Comparison of ENCODE assay signal across 9 cellular contexts in the genomic region with DNA sequence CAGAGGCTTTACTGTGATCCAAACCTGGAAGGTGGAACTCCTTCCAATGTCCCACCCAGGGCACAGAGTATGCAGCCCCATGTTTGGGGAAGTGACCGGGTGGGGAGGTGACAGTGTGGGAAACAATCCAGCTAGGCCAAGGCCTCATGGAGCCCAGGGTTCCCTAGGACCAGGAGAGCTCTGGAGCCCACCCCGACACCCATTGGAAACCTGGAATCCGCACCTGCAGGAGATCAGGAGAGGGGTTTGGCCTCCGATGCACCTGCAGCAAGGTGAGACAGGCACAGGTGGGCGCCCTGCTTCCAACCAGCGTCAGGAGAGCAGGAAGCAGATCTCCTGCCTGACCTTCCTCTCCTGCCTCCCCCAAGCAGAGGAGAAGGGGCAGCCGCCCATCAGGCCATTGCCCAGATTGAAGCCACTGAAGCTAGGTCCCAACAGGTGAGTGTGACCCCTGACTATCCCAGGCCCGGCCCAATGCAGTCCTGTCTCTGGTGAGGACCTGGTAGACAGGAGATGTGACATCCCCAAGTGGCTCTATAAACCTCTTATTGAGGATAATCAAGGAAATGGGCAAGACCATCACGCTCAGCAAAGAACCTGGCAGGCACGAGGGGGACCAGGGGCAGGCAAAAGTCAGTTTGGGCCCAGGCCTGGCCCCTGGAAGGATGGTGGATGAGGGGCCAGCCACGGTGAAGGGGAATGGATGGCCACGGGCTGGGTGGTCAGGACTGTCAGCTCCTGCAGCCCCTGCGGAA. TPM values are rescaled to one million over a fixed set of nuclear protein-coding genes. Genes with fewer than 3 reads are reported as not detected.
"Had no signal": no experiment of that assay in that cellular context is flagged by ENCODE, and none has a peak within 500 bp of the region (broad histone marks: within the 10 kb centered on the region; RNA-seq: fewer than 3 reads in every experiment).

No MANE protein-coding gene starts in this region.

RNA-seq across cellular contexts. Expression of a gene that starts 53.1 kb away (rescaled TPM):
- total RNA-seq: activated CD4-positive, alpha-beta memory T cell treated with anti-CD3 and anti-CD28 coated beads, Interleukin-2, amount 10 ng/mL, durations not matched to agents 7 days and 5 days; activated CD4-positive, alpha-beta T cell treated with anti-CD3 and anti-CD28 coated beads for 36 hours; activated CD4-positive, alpha-beta T cell treated with anti-CD3 and anti-CD28 coated beads, Interleukin-2, amount 10 ng/mL, durations not matched to agents 7 days and 5 days; activated CD8-positive, alpha-beta T cell treated with anti-CD3 and anti-CD28 coated beads, Interleukin-2, amount 10 ng/mL, durations not matched to agents 7 days and 5 days; activated naive CD8-positive, alpha-beta T cell treated with anti-CD3 and anti-CD28 coated beads, Interleukin-2, amount 10 ng/mL, durations not matched to agents 7 days and 5 days; activated T-cell treated with anti-CD3 and anti-CD28 coated beads, Interleukin-2, amount 50 U/mL, for 72 hours; activated T-helper 1 cell treated with anti-CD3 and anti-CD28 coated beads, Interleukin-12 subunit alpha, Interleukin-12 subunit beta, Interleukin-2, Interleukin-4 antibody, amounts not matched to agents 30 ng/mL and 10 ng/mL and 1 ng/mL, durations not matched to agents 14 hours and 24 hours and 36 hours; T-helper 1 cell treated with Interleukin-12 subunit alpha and Interleukin-12 subunit beta and Interleukin-4 antibody, amounts not matched to agents 30 ng/mL and 1 ng/mL, for 36 hours; T-helper 2 cell treated with Interferon-gamma antibody and Interleukin-4, amounts not matched to agents 100 ng/mL and 5 ng/mL, for 36 hours had no signal
